Comparison of ENCODE assay signal across 15 cellular contexts in the genomic region with DNA sequence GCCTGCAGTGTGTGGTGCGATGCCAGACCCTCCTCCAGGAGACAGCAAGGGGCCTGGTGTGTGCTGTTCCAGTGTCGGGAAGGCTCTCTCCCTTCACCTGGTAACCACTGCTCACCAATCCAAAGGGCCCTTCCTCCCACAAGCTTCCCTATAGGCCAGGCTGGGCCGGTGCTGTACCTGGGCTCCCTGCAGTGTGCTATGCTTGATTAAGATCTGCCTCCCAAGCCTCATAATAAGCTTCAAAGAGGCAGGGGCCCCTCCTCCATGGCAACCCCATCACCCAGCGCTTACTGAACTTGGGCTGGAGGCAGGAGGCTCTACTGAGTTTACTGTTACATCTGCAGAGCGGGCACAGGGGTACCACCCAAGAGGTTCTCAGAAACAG. TPM values are rescaled to one million over a fixed set of nuclear protein-coding genes. Genes with fewer than 3 reads are reported as not detected.
"Had no signal": no experiment of that assay in that cellular context is flagged by ENCODE, and none has a peak within 500 bp of the region (broad histone marks: within the 10 kb centered on the region; RNA-seq: fewer than 3 reads in every experiment).

No MANE protein-coding gene starts in this region.

- DNase-seq: activated CD4-positive, alpha-beta memory T cell treated with anti-CD3 and anti-CD28 coated beads, Interleukin-2, amount 10 ng/mL, durations not matched to agents 7 days and 5 days; activated CD4-positive, alpha-beta T cell treated with anti-CD3 and anti-CD28 coated beads for 36 hours; activated CD8-positive, alpha-beta memory T cell treated with anti-CD3 and anti-CD28 coated beads, Interleukin-2, amount 50 U/mL, for 48 hours; activated naive CD4-positive, alpha-beta T cell; effector memory CD8-positive, alpha-beta T cell; left cardiac atrium; retina; stimulated activated CD4-positive, alpha-beta T cell treated with anti-CD3 and anti-CD28 coated beads, Interleukin-4, amount 100 ng/mL, for 1 hour; stimulated activated CD8-positive, alpha-beta memory T cell treated with anti-CD3 and anti-CD28 coated beads, Interleukin-4, amount 100 ng/mL, for 48 hours; T-helper 9 cell; uterus had no signal

- H3K4me1 ChIP-seq: neural progenitor cell had no signal

- H3K9me3 ChIP-seq: thoracic aorta, uterus had no signal

- H3K27ac ChIP-seq: neural progenitor cell, parathyroid adenoma, thoracic aorta, uterus, VCaP had no signal

- H3K4me3 ChIP-seq: neural progenitor cell, thoracic aorta, uterus had no signal

- H3K4me2 ChIP-seq: neural progenitor cell had no signal

- H2AFZ ChIP-seq: neural progenitor cell, parathyroid adenoma had no signal

- H3K9ac ChIP-seq: neural progenitor cell, parathyroid adenoma had no signal

- H3K36me3 ChIP-seq: neural progenitor cell, thoracic aorta, uterus had no signal

- H3K79me2 ChIP-seq: parathyroid adenoma had no signal

RNA-seq across cellular contexts. Expression of a gene that starts 4.5 kb away (rescaled TPM):
- total RNA-seq: thoracic aorta had no signal
